In the genomic region with DNA sequence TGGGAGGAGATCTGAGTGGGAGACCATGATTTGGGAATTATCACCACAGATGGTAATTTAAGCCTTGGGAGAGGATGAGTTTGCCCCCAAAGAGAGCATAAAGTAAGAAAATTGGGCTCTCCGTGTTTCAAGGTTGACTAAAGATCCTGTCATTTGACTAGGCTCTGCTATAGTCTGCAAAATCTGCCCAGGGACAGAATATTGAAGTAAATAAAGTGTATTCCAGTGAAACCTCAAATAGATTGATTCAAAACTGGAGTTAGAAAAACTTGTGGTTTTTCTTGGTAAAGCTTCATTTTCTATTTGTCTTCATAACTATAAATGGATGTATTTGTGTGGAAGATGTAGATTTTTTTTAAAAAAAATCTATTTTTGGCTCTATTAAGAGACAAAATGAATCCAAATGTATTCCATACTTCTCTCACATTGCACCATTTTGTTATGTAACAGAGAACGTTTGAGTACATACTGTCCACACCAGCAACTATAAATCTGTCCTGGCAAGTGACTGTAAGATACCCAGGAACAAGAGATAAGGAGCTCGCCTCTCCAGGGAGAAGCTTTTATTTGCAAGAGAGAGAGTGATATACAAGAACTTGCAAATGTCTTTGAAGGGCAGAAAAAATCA, we compare ENCODE assay signal across 3 cellular contexts.
TF ChIP-seq lines count a peak whose summit lies in the region.

No MANE protein-coding gene starts in this region.

TF ChIP-seq in A549, 52 proteins besides CTCF, POLR2A, EP300 and RAD21 (continued from another document):
- TF ChIP-seq KDM5A (IDR thresholded peaks at IDR 0.05) (no peak), RNF2 (IDR thresholded peaks at IDR 0.05; ENCODE audit: borderline replicate concordance, low read depth) (no peak), POLR2AphosphoS2 (conservative IDR thresholded peaks at IDR 0.05; ENCODE audit: low read length) (no peak), RARB (CRISPR knock-in tag; IDR thresholded peaks at IDR 0.05) (no peak), ZNF302 (CRISPR knock-in tag; IDR thresholded peaks at IDR 0.05) (no peak)

TF ChIP-seq in K562, 482 proteins besides CTCF, POLR2A, EP300 and RAD21 (continued from another document):
- TF ChIP-seq, protein P1, sequence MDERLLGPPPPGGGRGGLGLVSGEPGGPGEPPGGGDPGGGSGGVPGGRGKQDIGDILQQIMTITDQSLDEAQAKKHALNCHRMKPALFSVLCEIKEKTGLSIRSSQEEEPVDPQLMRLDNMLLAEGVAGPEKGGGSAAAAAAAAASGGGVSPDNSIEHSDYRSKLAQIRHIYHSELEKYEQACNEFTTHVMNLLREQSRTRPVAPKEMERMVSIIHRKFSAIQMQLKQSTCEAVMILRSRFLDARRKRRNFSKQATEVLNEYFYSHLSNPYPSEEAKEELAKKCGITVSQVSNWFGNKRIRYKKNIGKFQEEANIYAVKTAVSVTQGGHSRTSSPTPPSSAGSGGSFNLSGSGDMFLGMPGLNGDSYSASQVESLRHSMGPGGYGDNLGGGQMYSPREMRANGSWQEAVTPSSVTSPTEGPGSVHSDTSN (CRISPR knock-in tag; IDR thresholded peaks at IDR 0.05; ENCODE audit: low read depth), result no peak
- TF ChIP-seq, protein P1 (tag; conservative IDR thresholded peaks at IDR 0.05; ENCODE audit: low read depth), result peak; percentile 76
- no peak for TF ChIP-seq YBX1 (IDR thresholded peaks at IDR 0.05)
- TF ChIP-seq HNRNPLL (IDR thresholded peaks at IDR 0.05; ENCODE audit: low read depth, low read length, poor library complexity, severe bottlenecking), result no peak
- no peak for TF ChIP-seq ZZZ3 (IDR thresholded peaks at IDR 0.05)
- TF ChIP-seq MED1 (CRISPR knock-in tag; IDR thresholded peaks at IDR 0.05; ENCODE audit: borderline replicate concordance), result no peak
- peak; percentile 40 for TF ChIP-seq MEIS2 (IDR thresholded peaks at IDR 0.05; ENCODE audit: partially characterized antibody)

TF ChIP-seq in GM23338, 12 proteins besides CTCF, POLR2A, EP300 and RAD21:
- TF ChIP-seq, protein P2, sequence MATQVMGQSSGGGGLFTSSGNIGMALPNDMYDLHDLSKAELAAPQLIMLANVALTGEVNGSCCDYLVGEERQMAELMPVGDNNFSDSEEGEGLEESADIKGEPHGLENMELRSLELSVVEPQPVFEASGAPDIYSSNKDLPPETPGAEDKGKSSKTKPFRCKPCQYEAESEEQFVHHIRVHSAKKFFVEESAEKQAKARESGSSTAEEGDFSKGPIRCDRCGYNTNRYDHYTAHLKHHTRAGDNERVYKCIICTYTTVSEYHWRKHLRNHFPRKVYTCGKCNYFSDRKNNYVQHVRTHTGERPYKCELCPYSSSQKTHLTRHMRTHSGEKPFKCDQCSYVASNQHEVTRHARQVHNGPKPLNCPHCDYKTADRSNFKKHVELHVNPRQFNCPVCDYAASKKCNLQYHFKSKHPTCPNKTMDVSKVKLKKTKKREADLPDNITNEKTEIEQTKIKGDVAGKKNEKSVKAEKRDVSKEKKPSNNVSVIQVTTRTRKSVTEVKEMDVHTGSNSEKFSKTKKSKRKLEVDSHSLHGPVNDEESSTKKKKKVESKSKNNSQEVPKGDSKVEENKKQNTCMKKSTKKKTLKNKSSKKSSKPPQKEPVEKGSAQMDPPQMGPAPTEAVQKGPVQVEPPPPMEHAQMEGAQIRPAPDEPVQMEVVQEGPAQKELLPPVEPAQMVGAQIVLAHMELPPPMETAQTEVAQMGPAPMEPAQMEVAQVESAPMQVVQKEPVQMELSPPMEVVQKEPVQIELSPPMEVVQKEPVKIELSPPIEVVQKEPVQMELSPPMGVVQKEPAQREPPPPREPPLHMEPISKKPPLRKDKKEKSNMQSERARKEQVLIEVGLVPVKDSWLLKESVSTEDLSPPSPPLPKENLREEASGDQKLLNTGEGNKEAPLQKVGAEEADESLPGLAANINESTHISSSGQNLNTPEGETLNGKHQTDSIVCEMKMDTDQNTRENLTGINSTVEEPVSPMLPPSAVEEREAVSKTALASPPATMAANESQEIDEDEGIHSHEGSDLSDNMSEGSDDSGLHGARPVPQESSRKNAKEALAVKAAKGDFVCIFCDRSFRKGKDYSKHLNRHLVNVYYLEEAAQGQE (IDR thresholded peaks at IDR 0.05; ENCODE audit: unreplicated experiment), result no peak
- TF ChIP-seq, protein P3, sequence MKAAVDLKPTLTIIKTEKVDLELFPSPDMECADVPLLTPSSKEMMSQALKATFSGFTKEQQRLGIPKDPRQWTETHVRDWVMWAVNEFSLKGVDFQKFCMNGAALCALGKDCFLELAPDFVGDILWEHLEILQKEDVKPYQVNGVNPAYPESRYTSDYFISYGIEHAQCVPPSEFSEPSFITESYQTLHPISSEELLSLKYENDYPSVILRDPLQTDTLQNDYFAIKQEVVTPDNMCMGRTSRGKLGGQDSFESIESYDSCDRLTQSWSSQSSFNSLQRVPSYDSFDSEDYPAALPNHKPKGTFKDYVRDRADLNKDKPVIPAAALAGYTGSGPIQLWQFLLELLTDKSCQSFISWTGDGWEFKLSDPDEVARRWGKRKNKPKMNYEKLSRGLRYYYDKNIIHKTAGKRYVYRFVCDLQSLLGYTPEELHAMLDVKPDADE (IDR thresholded peaks at IDR 0.05), result no peak
- TF ChIP-seq, protein P4, sequence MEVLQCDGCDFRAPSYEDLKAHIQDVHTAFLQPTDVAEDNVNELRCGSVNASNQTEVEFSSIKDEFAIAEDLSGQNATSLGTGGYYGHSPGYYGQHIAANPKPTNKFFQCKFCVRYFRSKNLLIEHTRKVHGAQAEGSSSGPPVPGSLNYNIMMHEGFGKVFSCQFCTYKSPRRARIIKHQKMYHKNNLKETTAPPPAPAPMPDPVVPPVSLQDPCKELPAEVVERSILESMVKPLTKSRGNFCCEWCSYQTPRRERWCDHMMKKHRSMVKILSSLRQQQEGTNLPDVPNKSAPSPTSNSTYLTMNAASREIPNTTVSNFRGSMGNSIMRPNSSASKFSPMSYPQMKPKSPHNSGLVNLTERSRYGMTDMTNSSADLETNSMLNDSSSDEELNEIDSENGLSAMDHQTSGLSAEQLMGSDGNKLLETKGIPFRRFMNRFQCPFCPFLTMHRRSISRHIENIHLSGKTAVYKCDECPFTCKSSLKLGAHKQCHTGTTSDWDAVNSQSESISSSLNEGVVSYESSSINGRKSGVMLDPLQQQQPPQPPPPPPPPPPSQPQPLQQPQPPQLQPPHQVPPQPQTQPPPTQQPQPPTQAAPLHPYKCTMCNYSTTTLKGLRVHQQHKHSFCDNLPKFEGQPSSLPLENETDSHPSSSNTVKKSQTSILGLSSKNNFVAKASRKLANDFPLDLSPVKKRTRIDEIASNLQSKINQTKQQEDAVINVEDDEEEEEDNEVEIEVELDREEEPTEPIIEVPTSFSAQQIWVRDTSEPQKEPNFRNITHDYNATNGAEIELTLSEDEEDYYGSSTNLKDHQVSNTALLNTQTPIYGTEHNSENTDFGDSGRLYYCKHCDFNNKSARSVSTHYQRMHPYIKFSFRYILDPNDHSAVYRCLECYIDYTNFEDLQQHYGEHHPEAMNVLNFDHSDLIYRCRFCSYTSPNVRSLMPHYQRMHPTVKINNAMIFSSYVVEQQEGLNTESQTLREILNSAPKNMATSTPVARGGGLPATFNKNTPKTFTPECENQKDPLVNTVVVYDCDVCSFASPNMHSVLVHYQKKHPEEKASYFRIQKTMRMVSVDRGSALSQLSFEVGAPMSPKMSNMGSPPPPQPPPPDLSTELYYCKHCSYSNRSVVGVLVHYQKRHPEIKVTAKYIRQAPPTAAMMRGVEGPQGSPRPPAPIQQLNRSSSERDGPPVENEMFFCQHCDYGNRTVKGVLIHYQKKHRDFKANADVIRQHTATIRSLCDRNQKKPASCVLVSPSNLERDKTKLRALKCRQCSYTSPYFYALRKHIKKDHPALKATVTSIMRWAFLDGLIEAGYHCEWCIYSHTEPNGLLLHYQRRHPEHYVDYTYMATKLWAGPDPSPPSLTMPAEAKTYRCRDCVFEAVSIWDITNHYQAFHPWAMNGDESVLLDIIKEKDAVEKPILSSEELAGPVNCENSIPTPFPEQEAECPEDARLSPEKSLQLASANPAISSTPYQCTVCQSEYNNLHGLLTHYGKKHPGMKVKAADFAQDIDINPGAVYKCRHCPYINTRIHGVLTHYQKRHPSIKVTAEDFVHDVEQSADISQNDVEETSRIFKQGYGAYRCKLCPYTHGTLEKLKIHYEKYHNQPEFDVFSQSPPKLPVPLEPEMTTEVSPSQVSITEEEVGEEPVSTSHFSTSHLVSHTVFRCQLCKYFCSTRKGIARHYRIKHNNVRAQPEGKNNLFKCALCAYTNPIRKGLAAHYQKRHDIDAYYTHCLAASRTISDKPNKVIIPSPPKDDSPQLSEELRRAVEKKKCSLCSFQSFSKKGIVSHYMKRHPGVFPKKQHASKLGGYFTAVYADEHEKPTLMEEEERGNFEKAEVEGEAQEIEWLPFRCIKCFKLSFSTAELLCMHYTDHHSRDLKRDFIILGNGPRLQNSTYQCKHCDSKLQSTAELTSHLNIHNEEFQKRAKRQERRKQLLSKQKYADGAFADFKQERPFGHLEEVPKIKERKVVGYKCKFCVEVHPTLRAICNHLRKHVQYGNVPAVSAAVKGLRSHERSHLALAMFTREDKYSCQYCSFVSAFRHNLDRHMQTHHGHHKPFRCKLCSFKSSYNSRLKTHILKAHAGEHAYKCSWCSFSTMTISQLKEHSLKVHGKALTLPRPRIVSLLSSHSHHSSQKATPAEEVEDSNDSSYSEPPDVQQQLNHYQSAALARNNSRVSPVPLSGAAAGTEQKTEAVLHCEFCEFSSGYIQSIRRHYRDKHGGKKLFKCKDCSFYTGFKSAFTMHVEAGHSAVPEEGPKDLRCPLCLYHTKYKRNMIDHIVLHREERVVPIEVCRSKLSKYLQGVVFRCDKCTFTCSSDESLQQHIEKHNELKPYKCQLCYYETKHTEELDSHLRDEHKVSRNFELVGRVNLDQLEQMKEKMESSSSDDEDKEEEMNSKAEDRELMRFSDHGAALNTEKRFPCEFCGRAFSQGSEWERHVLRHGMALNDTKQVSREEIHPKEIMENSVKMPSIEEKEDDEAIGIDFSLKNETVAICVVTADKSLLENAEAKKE (CRISPR knock-in tag; IDR thresholded peaks at IDR 0.05), result no peak
